In genomic region chr2:48471048-48471474, GRCh38 we compare ENCODE assay signal across 8 cellular contexts. TPM values are rescaled to one million over a fixed set of nuclear protein-coding genes. Genes with fewer than 3 reads are reported as not detected.
DNase-seq lines count a peak whose midpoint lies in the region; ATAC-seq and TF ChIP-seq lines count a peak whose summit lies in the region.

No MANE protein-coding gene starts in this region.

- CTCF ChIA-PET in mammary epithelial cell (lab: Charles Lee; ENCODE audit: low non-redundant PET), result interaction anchor here (0.7 kb wide), 2 partner anchors 57 to 860 kb away, joined by 3 to 5 read pairs; no protein-coding TSS in a partner anchor

- H3K27ac ChIP-seq in C4-2B (no peak overlapping the region), mammary epithelial cell (ENCODE audit: insufficient read depth, low read depth, low read length) (peak overlapping the region; percentile 32), left lung (no peak overlapping the region), vagina (peak overlapping the region; percentile 15)

- no peaks in the 10 kb centered on the region for H3K79me2 ChIP-seq in mammary epithelial cell (ENCODE audit: insufficient read depth, low read length)

- BruUV-seq in mammary epithelial cell (replicated peaks; lab: Mats Ljungman, UMichigan), result no TSS peak

- peak; percentile 51 for TF ChIP-seq CTCF in C4-2B (conservative IDR thresholded peaks at IDR 0.05)
- peak; percentile 60 to 69 for TF ChIP-seq CTCF in mammary epithelial cell (conservative IDR thresholded peaks at IDR 0.05 in 1 of 2, IDR thresholded peaks at IDR 0.05 in 1 of 2; ENCODE audit: extremely low read depth in 1 of 2, insufficient read depth in 1 of 2, low read depth in 1 of 2, low read length in 2 of 2)
- peak; percentile 27 to 54 for TF ChIP-seq CTCF in left lung (IDR thresholded peaks at IDR 0.05)
- TF ChIP-seq CTCF in vagina (IDR thresholded peaks at IDR 0.05), result peak; percentile 34 to 71 (median 42)

- H4K20me1 ChIP-seq in mammary epithelial cell (ENCODE audit: insufficient read depth, low read length), result no peaks in the 10 kb centered on the region

- in situ Hi-C loops in mammary epithelial cell (cut with MboI; ENCODE audit: low sequenced_read_pairs in 2 of 2), result loop anchor here in 1 of 2 donors (25.0 kb wide), 1 partner anchor 609 kb away; no protein-coding TSS in a partner anchor

- H3K9ac ChIP-seq in mammary epithelial cell (ENCODE audit: insufficient read depth, low read length), result no peak overlapping the region

- dilution Hi-C loops in mammary epithelial cell (cut with HindIII; ENCODE audit: low sequenced_read_pairs), result no loop called here

- H3K27me3 ChIP-seq in mammary epithelial cell (ENCODE audit: insufficient read depth, low read length) (no peaks in the 10 kb centered on the region), left lung (no peaks in the 10 kb centered on the region), vagina (no peaks in the 10 kb centered on the region)

- H3K9me3 ChIP-seq in mammary epithelial cell (replicated peaks; ENCODE audit: insufficient read depth, low read length), result no peaks in the 10 kb centered on the region
- no peaks in the 10 kb centered on the region for H3K9me3 ChIP-seq in left lung
- H3K9me3 ChIP-seq in vagina, result no peaks in the 10 kb centered on the region

- DNase-seq in MV-4-11 (lab: John Stamatoyannopoulos, UW) (peak; percentile 29), mammary epithelial cell (peak; percentile 53), left lung (no peak), vagina (ENCODE audit: extremely low spot score in 2 of 2) (no peak), activated T-cell treated with anti-CD3 and anti-CD28 coated beads for 4 hours (no peak), NCI-H1930 (lab: John Stamatoyannopoulos, UW) (no peak)

- H3K4me1 ChIP-seq in mammary epithelial cell (ENCODE audit: insufficient read depth, low read length) (no peaks in the 10 kb centered on the region), left lung (no peaks in the 10 kb centered on the region), vagina (no peaks in the 10 kb centered on the region)

- peak overlapping the region; percentile 20 for H2AFZ ChIP-seq in mammary epithelial cell (ENCODE audit: low read depth, low read length)

- H3K4me3 ChIP-seq in mammary epithelial cell (replicated peaks in 1 of 3; ENCODE audit: insufficient read depth in 1 of 3, low read depth in 2 of 3, low read length in 3 of 3) (no peak overlapping the region), left lung (no peak overlapping the region), vagina (no peak overlapping the region)

- peak; percentile 91 for ATAC-seq in left lung
- no peak for ATAC-seq in GM18505 (IDR thresholded peaks at IDR 0.05; ENCODE audit: unreplicated experiment)

- TF ChIP-seq POLR2A in vagina (IDR thresholded peaks at IDR 0.05), result no peak
- TF ChIP-seq POLR2A in GM18505 (IDR thresholded peaks at IDR 0.05; ENCODE audit: borderline replicate concordance, extremely low read depth, insufficient read depth, insufficient read length), result no peak

- intact Hi-C loops in mammary epithelial cell (cut with micrococcal nuclease), result loop anchor here (2.0 kb wide), 1 partner anchor 118 kb away; no protein-coding TSS in a partner anchor
- intact Hi-C loops in left lung (cut with DNase I), result no loop called here
- intact Hi-C loops in vagina (cut with DNase I), result no loop called here

- H3K36me3 ChIP-seq in mammary epithelial cell (ENCODE audit: insufficient read depth, low read length), result peaks cover 9% of the 10 kb centered on the region
- peaks cover 0 to 71% of the 10 kb centered on the region in 2 donors for H3K36me3 ChIP-seq in left lung
- peaks cover 0 to 28% of the 10 kb centered on the region in 2 donors for H3K36me3 ChIP-seq in vagina

- no peak overlapping the region for H3K4me2 ChIP-seq in mammary epithelial cell (ENCODE audit: insufficient read depth, low read depth, low read length)

- 23% methylated on average over 4 of the region's 4 CpGs for WGBS in mammary epithelial cell (ENCODE audit: low coverage, missing lambda C conversion rate)

RNA-seq across cellular contexts. Expression of gene PPP1R21, which starts 30.5 kb away (rescaled TPM):
- total RNA-seq in mammary epithelial cell (10 to 100 TPM; 11.0 to 15.1 TPM), left lung (10 to 100 TPM; 26.2 to 26.4 TPM), vagina (15.5 TPM)
- 8.2 TPM for polyA plus RNA-seq in mammary epithelial cell
- polyA minus RNA-seq in mammary epithelial cell, result 46.5 TPM

RNA-seq across cellular contexts. Expression of gene STON1, which starts 58.9 kb away (rescaled TPM):
- total RNA-seq in mammary epithelial cell, result 1 to 10 TPM in 1 of 2 donors, under 1 TPM in 1; 0.47 to 2.5 TPM
- polyA plus RNA-seq in mammary epithelial cell, result 0.23 TPM
- 0.57 TPM for polyA minus RNA-seq in mammary epithelial cell
- 10 to 100 TPM; 12.4 to 17.6 TPM for total RNA-seq in left lung
- total RNA-seq in vagina, result 48.1 TPM

Comparison
In these comparisons a context has a peak if more than half of its experiments do, and no peak if none do; other contexts are left out.
1. H3K27ac ChIP-seq: peak in mammary epithelial cell (single experiment) and vagina (single experiment); none in C4-2B (single experiment) and left lung (0 of 2).
2. DNase-seq: peak in MV-4-11 (single experiment) and mammary epithelial cell (single experiment); none in left lung (0 of 2), vagina (0 of 2), activated T-cell treated with anti-CD3 and anti-CD28 coated beads for 4 hours (single experiment) and NCI-H1930 (0 of 2).
3. Peak in every context shown above with its lines, with median percentiles within 50 percentile points of each other: CTCF ChIP-seq.